In genomic region chr6:43723737-43724295, GRCh38 we compare ENCODE assay signal across 1 cellular context.
TF ChIP-seq lines count a peak whose summit lies in the region.

No MANE protein-coding gene starts in this region.

TF ChIP-seq in WTC11, 78 proteins besides CTCF, POLR2A, EP300 and RAD21 (continued from another document):
- TF ChIP-seq E2F4 (CRISPR knock-in tag; IDR thresholded peaks at IDR 0.05; ENCODE audit: borderline replicate concordance, low read depth) = no peak
- no peak for TF ChIP-seq EMX1 (CRISPR knock-in tag; IDR thresholded peaks at IDR 0.05)
- no peak for TF ChIP-seq HMGXB4 (CRISPR knock-in tag; IDR thresholded peaks at IDR 0.05)
- no peak for TF ChIP-seq NR1H2 (CRISPR knock-in tag; IDR thresholded peaks at IDR 0.05)
- TF ChIP-seq ZNF121 (CRISPR knock-in tag; IDR thresholded peaks at IDR 0.05) = no peak
- no peak for TF ChIP-seq CBFB (CRISPR knock-in tag; IDR thresholded peaks at IDR 0.05; ENCODE audit: low read depth)
